ENCODE assay signal across 25 cellular contexts in genomic region chr2:171089489-171089888, GRCh38.
"Had no signal": no experiment of that assay in that cellular context is flagged by ENCODE, and none has a peak within 500 bp of the region (broad histone marks: within the 10 kb centered on the region; RNA-seq: fewer than 3 reads in every experiment).

No MANE protein-coding gene starts in this region.

- DNase-seq: activated CD4-positive, alpha-beta memory T cell treated with anti-CD3 and anti-CD28 coated beads, Interleukin-2, amount 10 ng/mL, durations not matched to agents 7 days and 5 days; activated CD4-positive, alpha-beta T cell treated with anti-CD3 and anti-CD28 coated beads for 1 hour; activated CD4-positive, alpha-beta T cell treated with anti-CD3 and anti-CD28 coated beads, Interleukin-2, amount 10 ng/mL, durations not matched to agents 7 days and 5 days; activated naive CD4-positive, alpha-beta T cell; activated naive CD8-positive, alpha-beta T cell treated with anti-CD3 and anti-CD28 coated beads for 36 hours; activated T-cell treated with anti-CD3 and anti-CD28 coated beads, Interleukin-2, amount 50 U/mL, for 4 hours; adrenal gland; brain microvascular endothelial cell; cortex of kidney; islet precursor cell; natural killer cell; occipital lobe; right cardiac atrium; spleen; stimulated activated naive CD8-positive, alpha-beta T cell treated with anti-CD3 and anti-CD28 coated beads, Interleukin-15, Interleukin-2, amounts not matched to agents 100 U/mL and 50 U/mL, for 24 hours; T-helper 9 cell; testis; transverse colon had no signal

- ATAC-seq: activated T-cell treated with anti-CD3 and anti-CD28 coated beads, Interleukin-2, amount 50 U/mL, for 4 hours; gastroesophageal sphincter; natural killer cell; right cardiac atrium; stimulated activated naive CD8-positive, alpha-beta T cell treated with anti-CD3 and anti-CD28 coated beads, Interleukin-15, Interleukin-2, amounts not matched to agents 100 U/mL and 50 U/mL, for 24 hours had no signal

- H3K9me3 ChIP-seq: adrenal gland, ascending aorta, gastroesophageal sphincter, spleen, testis, transverse colon had no signal

- H3K4me1 Mint-ChIP-seq: neural progenitor cell had no signal

- H3K36me3 Mint-ChIP-seq: natural killer cell had no signal

- FAIRE-seq: endothelial cell of umbilical vein, urothelium cell line had no signal

- H2AFZ ChIP-seq: hepatocyte, neural progenitor cell had no signal

- H3K36me3 ChIP-seq: adrenal gland, ascending aorta, brain microvascular endothelial cell, gastroesophageal sphincter, neural progenitor cell, transverse colon had no signal

- H3K27ac Mint-ChIP-seq: activated CD4-positive, alpha-beta memory T cell treated with anti-CD3 and anti-CD28 coated beads, Interleukin-2, amount 10 ng/mL, durations not matched to agents 7 days and 5 days; activated CD4-positive, alpha-beta T cell treated with anti-CD3 and anti-CD28 coated beads, Interleukin-2, amount 10 ng/mL, durations not matched to agents 7 days and 5 days; activated naive CD8-positive, alpha-beta T cell treated with anti-CD3 and anti-CD28 coated beads for 36 hours; mesothelial cell of epicardium; neural progenitor cell had no signal

- H3K4me2 ChIP-seq: hepatocyte, neural progenitor cell had no signal

- H3K27ac ChIP-seq: adrenal gland, ascending aorta, brain microvascular endothelial cell, gastroesophageal sphincter, hepatocyte, neural progenitor cell, spleen, testis, transverse colon had no signal

- H3K4me3 Mint-ChIP-seq: activated CD4-positive, alpha-beta memory T cell treated with anti-CD3 and anti-CD28 coated beads, Interleukin-2, amount 10 ng/mL, durations not matched to agents 7 days and 5 days; activated CD4-positive, alpha-beta T cell treated with anti-CD3 and anti-CD28 coated beads, Interleukin-2, amount 10 ng/mL, durations not matched to agents 7 days and 5 days; activated naive CD8-positive, alpha-beta T cell treated with anti-CD3 and anti-CD28 coated beads for 36 hours; activated T-cell treated with anti-CD3 and anti-CD28 coated beads, Interleukin-2, amount 50 U/mL, for 4 hours; mesothelial cell of epicardium; natural killer cell; neural progenitor cell had no signal

- H3K27me3 Mint-ChIP-seq: activated CD4-positive, alpha-beta memory T cell treated with anti-CD3 and anti-CD28 coated beads, Interleukin-2, amount 10 ng/mL, durations not matched to agents 7 days and 5 days; activated CD4-positive, alpha-beta T cell treated with anti-CD3 and anti-CD28 coated beads, Interleukin-2, amount 10 ng/mL, durations not matched to agents 7 days and 5 days; activated naive CD8-positive, alpha-beta T cell treated with anti-CD3 and anti-CD28 coated beads for 36 hours had no signal

- H3K9me3 Mint-ChIP-seq: activated CD4-positive, alpha-beta memory T cell treated with anti-CD3 and anti-CD28 coated beads, Interleukin-2, amount 10 ng/mL, durations not matched to agents 7 days and 5 days; activated CD4-positive, alpha-beta T cell treated with anti-CD3 and anti-CD28 coated beads, Interleukin-2, amount 10 ng/mL, durations not matched to agents 7 days and 5 days; activated naive CD8-positive, alpha-beta T cell treated with anti-CD3 and anti-CD28 coated beads for 36 hours; activated T-cell treated with anti-CD3 and anti-CD28 coated beads, Interleukin-2, amount 50 U/mL, for 4 hours; natural killer cell had no signal

- H3K4me3 ChIP-seq: adrenal gland, ascending aorta, gastroesophageal sphincter, hepatocyte, neural progenitor cell, spleen, testis, transverse colon had no signal

- H3K27me3 ChIP-seq: adrenal gland, ascending aorta, brain microvascular endothelial cell, gastroesophageal sphincter, hepatocyte, neural progenitor cell, spleen, testis, transverse colon had no signal

- H3K4me1 ChIP-seq: adrenal gland, ascending aorta had no signal

- H3K9ac ChIP-seq: neural progenitor cell had no signal
